In genomic region chr5:91383956-91384300, GRCh38 we compare ENCODE assay signal across 8 cellular contexts. TPM values are rescaled to one million over a fixed set of nuclear protein-coding genes. Genes with fewer than 3 reads are reported as not detected.
A peak's percentile ranks its signal among the peaks of the same experiment; 100 is the strongest.
DNase-seq lines count a peak whose midpoint lies in the region; ATAC-seq, FAIRE-seq and TF ChIP-seq lines count a peak whose summit lies in the region.

No MANE protein-coding gene starts in this region.

- H3K4me3 Mint-ChIP-seq in astrocyte (ENCODE audit: unreplicated experiment), result peak overlapping the region; percentile 97

- no peaks in the 10 kb centered on the region for H3K9me3 Mint-ChIP-seq in astrocyte (ENCODE audit: unreplicated experiment)

- no peak for TF ChIP-seq CTCF in astrocyte (IDR thresholded peaks at IDR 0.05; ENCODE audit: insufficient read depth, low read depth, low read length)

- H3K27me3 ChIP-seq in astrocyte (ENCODE audit: insufficient read depth, low read length) (no peaks in the 10 kb centered on the region), stomach smooth muscle (ENCODE audit: control insufficient read depth in 1 of 2, insufficient read depth in 2 of 2, low read length in 2 of 2) (no peaks in the 10 kb centered on the region)

- FAIRE-seq in astrocyte (lab: Jason Lieb, UNC), result no peak

- H3K27me3 Mint-ChIP-seq in astrocyte (ENCODE audit: low read depth, unreplicated experiment), result no peaks in the 10 kb centered on the region

- H3K9me3 ChIP-seq in astrocyte (ENCODE audit: insufficient read depth, low read depth, low read length), result no peaks in the 10 kb centered on the region
- no peaks in the 10 kb centered on the region for H3K9me3 ChIP-seq in stomach smooth muscle (ENCODE audit: control insufficient read depth in 2 of 2, low read length in 2 of 2)

- H2AFZ ChIP-seq in astrocyte (ENCODE audit: low read depth, low read length), result peak overlapping the region; percentile 76

- H3K4me1 ChIP-seq in astrocyte (ENCODE audit: insufficient read depth, low read length) (peaks cover 9% of the 10 kb centered on the region), stomach smooth muscle (ENCODE audit: control insufficient read depth, insufficient read depth, low read length) (no peaks in the 10 kb centered on the region)

- peaks cover 39% of the 10 kb centered on the region for H3K79me2 ChIP-seq in astrocyte (ENCODE audit: insufficient read depth, low read length)

- no peaks in the 10 kb centered on the region for H3K36me3 ChIP-seq in astrocyte (ENCODE audit: insufficient read depth, low read length)
- no peaks in the 10 kb centered on the region for H3K36me3 ChIP-seq in stomach smooth muscle (ENCODE audit: control insufficient read depth in 2 of 2, insufficient read depth in 2 of 2, low read length in 2 of 2)

- H3K4me3 ChIP-seq in astrocyte (ENCODE audit: insufficient read depth, low read depth, low read length), result peak overlapping the region; percentile 90
- H3K4me3 ChIP-seq in stomach smooth muscle (ENCODE audit: low read length in 2 of 2), result peak overlapping the region; percentile 79 to 95

- no peak for ATAC-seq in GM18511 (IDR thresholded peaks at IDR 0.05; ENCODE audit: unreplicated experiment)

- DNase-seq in NCI-H1105 treated with DMSO at 0.1 percent for 48 hours (lab: John Stamatoyannopoulos, UW), result peak; percentile 23
- no peak for DNase-seq in NCI-H1105 (lab: John Stamatoyannopoulos, UW)
- peak; percentile 42 for DNase-seq in MV-4-11 (lab: John Stamatoyannopoulos, UW)
- no peak for DNase-seq in astrocyte (ENCODE audit: low read depth)
- DNase-seq in kidney tubule cell (ENCODE audit: low spot score), result peak; percentile 44
- no peak for DNase-seq in dedifferentiated amniotic fluid mesenchymal stem cell (ENCODE audit: extremely low spot score)

- H4K20me1 ChIP-seq in astrocyte (ENCODE audit: insufficient read depth, low read length), result peaks cover 8% of the 10 kb centered on the region

- H3K9ac ChIP-seq in astrocyte (ENCODE audit: low read length) (peak overlapping the region; percentile 99), stomach smooth muscle (ENCODE audit: low read length in 2 of 2) (peak overlapping the region; percentile 48 to 100)

- peak overlapping the region; percentile 99 for H3K27ac Mint-ChIP-seq in astrocyte (ENCODE audit: unreplicated experiment)

- peak overlapping the region; percentile 93 for H3K4me2 ChIP-seq in astrocyte (ENCODE audit: low read length)

- peak overlapping the region; percentile 99 for H3K27ac ChIP-seq in astrocyte (ENCODE audit: low read depth, low read length)
- peak overlapping the region; percentile 99 for H3K27ac ChIP-seq in stomach smooth muscle (ENCODE audit: low read length)

- peaks cover 2% of the 10 kb centered on the region for H3K36me3 Mint-ChIP-seq in astrocyte (ENCODE audit: low read depth, unreplicated experiment)

- H3K4me1 Mint-ChIP-seq in astrocyte (ENCODE audit: low read depth, unreplicated experiment), result peaks cover 7% of the 10 kb centered on the region

RNA-seq across cellular contexts. Expression of gene ARRDC3, which starts 0.8 kb away (rescaled TPM):
- total RNA-seq in astrocyte, result 73.1 and 94.7 TPM in 2 replicates

Comparison
In these comparisons a context has a peak if more than half of its experiments do, and no peak if none do; other contexts are left out.
1. DNase-seq: peak in NCI-H1105 treated with DMSO at 0.1 percent for 48 hours (single experiment), MV-4-11 (single experiment) and kidney tubule cell (single experiment); none in NCI-H1105 (single experiment), astrocyte (single experiment) and dedifferentiated amniotic fluid mesenchymal stem cell (single experiment).